ENCODE assay signal across 8 cellular contexts in the genomic region with DNA sequence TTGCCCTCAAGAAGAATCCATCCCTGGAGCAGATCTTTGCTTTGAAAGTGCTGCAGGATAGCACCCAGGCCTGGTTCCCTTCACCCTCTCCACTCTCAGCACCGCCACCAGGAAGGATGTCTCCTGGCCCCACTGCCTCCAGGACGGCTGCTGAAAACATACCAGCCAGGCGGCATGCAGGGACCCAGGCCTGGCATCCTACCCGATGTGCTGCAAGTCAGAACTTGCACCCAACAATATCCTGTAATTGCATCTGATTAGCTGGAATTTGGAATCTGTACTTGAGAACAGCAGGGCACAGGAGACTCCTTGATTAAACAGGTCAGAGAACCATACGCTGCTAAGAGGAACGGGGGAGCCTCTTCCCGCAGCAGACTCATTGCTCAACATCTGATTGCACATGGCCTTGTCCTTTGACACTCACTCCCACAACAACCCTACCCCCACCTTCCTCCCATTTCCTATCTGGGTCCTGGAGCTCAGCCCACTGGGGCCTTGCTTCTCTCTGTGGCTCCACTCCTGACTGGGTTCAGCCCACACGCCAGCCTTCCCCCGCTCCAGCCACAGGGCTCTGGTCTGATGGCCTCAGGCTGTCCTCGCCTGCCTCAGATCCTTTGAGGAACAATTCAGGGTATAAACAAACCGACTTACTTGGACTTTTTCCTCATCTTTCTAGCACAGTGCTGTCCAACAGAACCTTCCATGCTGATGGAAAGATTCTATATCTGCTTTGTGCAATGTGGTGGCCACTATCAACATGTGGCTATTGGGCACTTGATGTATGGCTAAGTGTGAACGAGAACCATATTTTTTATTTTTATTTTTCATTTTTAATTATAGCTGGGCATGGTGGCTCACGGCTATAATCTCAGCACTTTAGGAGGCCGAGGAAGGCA.
A peak's percentile ranks its signal among the peaks of the same experiment; 100 is the strongest.
DNase-seq lines count a peak whose midpoint lies in the region; ATAC-seq and TF ChIP-seq lines count a peak whose summit lies in the region.

No MANE protein-coding gene starts in this region.

- H3K14ac ChIP-seq in neuronal stem cell (ENCODE audit: low read length) = no peak overlapping the region

- no peak overlapping the region for H2BK15ac ChIP-seq in neuronal stem cell (ENCODE audit: low read length)

- no peak for ATAC-seq in HG02938 (IDR thresholded peaks at IDR 0.05; ENCODE audit: unreplicated experiment)

- H3K27ac ChIP-seq in neuronal stem cell (replicated peaks; ENCODE audit: low read length) = no peak overlapping the region

- no peak overlapping the region for H2BK120ac ChIP-seq in neuronal stem cell (ENCODE audit: low read depth, low read length)

- H2BK5ac ChIP-seq in neuronal stem cell (ENCODE audit: low read length) = no peak overlapping the region

- no peaks in the 10 kb centered on the region for H3K9me3 ChIP-seq in neuronal stem cell (replicated peaks in 1 of 2; ENCODE audit: control insufficient read depth in 2 of 2, insufficient read depth in 1 of 2, low read depth in 1 of 2, low read length in 2 of 2)

- H2AFZ ChIP-seq in neuronal stem cell (ENCODE audit: low read length) = no peak overlapping the region

- H3K23ac ChIP-seq in neuronal stem cell (ENCODE audit: low read depth, low read length, poor library complexity) = no peak overlapping the region

- H3K4me3 ChIP-seq in neuronal stem cell (ENCODE audit: low read length in 2 of 2) = no peak overlapping the region

- H4K91ac ChIP-seq in neuronal stem cell (ENCODE audit: low read depth, low read length, poor library complexity) = no peak overlapping the region

- WGBS in neuronal stem cell (ENCODE audit: extremely low coverage in 2 of 2, insufficient read length in 2 of 2, insufficient replicate concordance in 1 of 2), 2 donors = no CpG with 5 or more reads among the region's 14 CpGs

- no peaks in the 10 kb centered on the region for H3K79me1 ChIP-seq in neuronal stem cell (ENCODE audit: low read depth, low read length)

- in situ Hi-C loops in GM13977 (cut with MboI; ENCODE audit: low pct_unique_long_range_greater_than_20kb, low sequenced_read_pairs, unreplicated experiment) = no loop called here

- DNase-seq in CMK (ENCODE audit: low read depth) = peak; percentile 86
- peak; percentile 92 for DNase-seq in NCI-H69 (lab: John Stamatoyannopoulos, UW)
- DNase-seq in fibroblast of gingiva (ENCODE audit: low read depth) = peak; percentile 92
- no peak for DNase-seq in neuronal stem cell (ENCODE audit: low spot score)
- DNase-seq in activated effector memory CD4-positive, alpha-beta T cell treated with anti-CD3 and anti-CD28 coated beads, Interleukin-2, amount 50 U/mL, for 16 hours = no peak
- no peak for DNase-seq in GM13977 (ENCODE audit: low spot score)
- DNase-seq in activated naive CD4-positive, alpha-beta T cell (lab: John Stamatoyannopoulos, UW) = no peak

- H2BK12ac ChIP-seq in neuronal stem cell (ENCODE audit: low read length) = no peak overlapping the region

- H2AK5ac ChIP-seq in neuronal stem cell (ENCODE audit: low read depth, low read length) = no peak overlapping the region

- no peak overlapping the region for H3K9ac ChIP-seq in neuronal stem cell (ENCODE audit: low read depth, low read length, poor library complexity)

- TF ChIP-seq CTCF in GM13977 (IDR thresholded peaks at IDR 0.05; ENCODE audit: extremely low read depth, insufficient read depth, missing control alignments) = no peak

- H3K4ac ChIP-seq in neuronal stem cell (ENCODE audit: low read length) = no peak overlapping the region

- no peaks in the 10 kb centered on the region for H3K36me3 ChIP-seq in neuronal stem cell (replicated peaks in 1 of 2; ENCODE audit: control insufficient read depth in 2 of 2, insufficient read depth in 2 of 2, low read length in 2 of 2)

- no peak overlapping the region for H4K8ac ChIP-seq in neuronal stem cell (ENCODE audit: low read depth, low read length)

- H3K27me3 ChIP-seq in neuronal stem cell (ENCODE audit: control insufficient read depth in 3 of 3, insufficient read depth in 3 of 3, low read depth in 1 of 3, low read length in 3 of 3) = no peaks in the 10 kb centered on the region

- H3K4me1 ChIP-seq in neuronal stem cell (ENCODE audit: control insufficient read depth in 2 of 2, insufficient read depth in 1 of 2, low read depth in 1 of 2, low read length in 2 of 2) = no peaks in the 10 kb centered on the region

- H3K18ac ChIP-seq in neuronal stem cell (ENCODE audit: low read length) = peak overlapping the region; percentile 76

- H3K4me2 ChIP-seq in neuronal stem cell (ENCODE audit: insufficient read depth, low read length, poor library complexity, severe bottlenecking) = no peak overlapping the region

Comparison
In these comparisons a context has a peak if more than half of its experiments do, and no peak if none do; other contexts are left out.
1. DNase-seq: peak in CMK (single experiment), NCI-H69 (single experiment) and fibroblast of gingiva (single experiment); none in neuronal stem cell (single experiment), activated effector memory CD4-positive, alpha-beta T cell treated with anti-CD3 and anti-CD28 coated beads, Interleukin-2, amount 50 U/mL, for 16 hours (single experiment), GM13977 (single experiment) and activated naive CD4-positive, alpha-beta T cell (0 of 4).